16 cellular contexts compared by ENCODE assay signal in genomic region chr10:4059471-4060138, GRCh38.
DNase-seq lines count a peak whose midpoint lies in the region; ATAC-seq and TF ChIP-seq lines count a peak whose summit lies in the region.
"Had no signal": no experiment of that assay in that cellular context is flagged by ENCODE, and none has a peak within 500 bp of the region (broad histone marks: within the 10 kb centered on the region; RNA-seq: fewer than 3 reads in every experiment).

No MANE protein-coding gene starts in this region.

- H3K27me3 Mint-ChIP-seq in CD8-positive, alpha-beta memory T cell = no peaks in the 10 kb centered on the region
- no peaks in the 10 kb centered on the region for H3K27me3 Mint-ChIP-seq in activated CD4-positive, alpha-beta memory T cell treated with anti-CD3 and anti-CD28 coated beads for 36 hours
- no peaks in the 10 kb centered on the region for H3K27me3 Mint-ChIP-seq in naive B cell
- no peaks in the 10 kb centered on the region for H3K27me3 Mint-ChIP-seq in Calu3 (ENCODE audit: unreplicated experiment)
- H3K27me3 Mint-ChIP-seq: progenitor cell of endocrine pancreas had no signal

- CTCF ChIA-PET in CD8-positive, alpha-beta memory T cell (lab: Charles Lee) = interaction anchor here (1.1 kb wide), 1 partner anchor 15 kb away, joined by 3 read pairs; no protein-coding TSS in a partner anchor
- CTCF ChIA-PET in activated CD4-positive, alpha-beta memory T cell treated with anti-CD3 and anti-CD28 coated beads for 36 hours (lab: Charles Lee) = interaction anchor here (0.6 to 0.8 kb wide), 4 partner anchors 12 to 1375 kb away, joined by 3 read pairs; no protein-coding TSS in a partner anchor
- CTCF ChIA-PET in Calu3 (lab: Charles Lee) = no interaction called here

- H3K9me3 Mint-ChIP-seq in CD8-positive, alpha-beta memory T cell = no peaks in the 10 kb centered on the region
- H3K9me3 Mint-ChIP-seq in activated CD4-positive, alpha-beta memory T cell treated with anti-CD3 and anti-CD28 coated beads for 36 hours = no peaks in the 10 kb centered on the region
- H3K9me3 Mint-ChIP-seq in naive B cell (peaks cover 0 to 3% (median 0%) of the 10 kb centered on the region in 7 donors), Calu3 (ENCODE audit: low read depth, unreplicated experiment) (no peaks in the 10 kb centered on the region)

- H3K27ac Mint-ChIP-seq in CD8-positive, alpha-beta memory T cell = peak overlapping the region in 7 of 8 donors; percentile 68 to 98 (median 80)
- H3K27ac Mint-ChIP-seq in activated CD4-positive, alpha-beta memory T cell treated with anti-CD3 and anti-CD28 coated beads for 36 hours = no peak overlapping the region
- H3K27ac Mint-ChIP-seq in naive B cell (peak overlapping the region; percentile 35 to 89 (median 76)), Calu3 (ENCODE audit: unreplicated experiment) (no peak overlapping the region)
- H3K27ac Mint-ChIP-seq: progenitor cell of endocrine pancreas had no signal

- peak in 3 of 5 donors; percentile 9 to 58 (median 18) for DNase-seq in CD8-positive, alpha-beta memory T cell
- no peak for DNase-seq in activated CD4-positive, alpha-beta memory T cell treated with anti-CD3 and anti-CD28 coated beads for 36 hours
- peak; percentile 32 for DNase-seq in naive B cell
- no peak for DNase-seq in Calu3
- no peak for DNase-seq in activated CD4-positive, alpha-beta T cell treated with anti-CD3 and anti-CD28 coated beads, Interleukin-2, amount 50 U/mL, for 48 hours
- DNase-seq: activated CD4-positive, alpha-beta T cell treated with anti-CD3 and anti-CD28 coated beads for 48 hours; cortex of kidney; NCI-H187; NCI-H774; stimulated activated naive CD4-positive, alpha-beta T cell treated with Interleukin-2 at 50 U/mL for 16 hours had no signal

- ATAC-seq in HG03460 (IDR thresholded peaks at IDR 0.05; ENCODE audit: unreplicated experiment) (peak; percentile 65), naive B cell (ENCODE audit: low read depth in 2 of 2) (peak; percentile 82 to 94), GM18520 (IDR thresholded peaks at IDR 0.05; ENCODE audit: unreplicated experiment) (no peak), GM19467 (IDR thresholded peaks at IDR 0.05; ENCODE audit: unreplicated experiment) (no peak)

- H3K9me3 ChIP-seq in CD8-positive, alpha-beta memory T cell (ENCODE audit: low read length) = no peaks in the 10 kb centered on the region

- no peaks in the 10 kb centered on the region for H3K36me3 ChIP-seq in CD8-positive, alpha-beta memory T cell (ENCODE audit: insufficient read depth, low read length)
- H3K36me3 ChIP-seq: BLaER1 treated with 17β-estradiol and CSF1 and Interleukin-3, amounts not matched to agents 10 nM and 100 nM had no signal

- H3K27me3 ChIP-seq in CD8-positive, alpha-beta memory T cell (ENCODE audit: insufficient read depth, low read length, poor library complexity, severe bottlenecking) = no peaks in the 10 kb centered on the region
- H3K27me3 ChIP-seq: BLaER1 treated with 17β-estradiol and CSF1 and Interleukin-3, amounts not matched to agents 10 nM and 100 nM had no signal

- no TSS peak for BruUV-seq in Calu3 (replicated peaks; lab: Mats Ljungman, UMichigan)

- peaks cover 17 to 35% (median 29%) of the 10 kb centered on the region in 3 donors for H3K4me1 Mint-ChIP-seq in CD8-positive, alpha-beta memory T cell
- peaks cover 24% of the 10 kb centered on the region for H3K4me1 Mint-ChIP-seq in activated CD4-positive, alpha-beta memory T cell treated with anti-CD3 and anti-CD28 coated beads for 36 hours (ENCODE audit: low read depth)
- H3K4me1 Mint-ChIP-seq in naive B cell (peaks cover 7 to 23% (median 13%) of the 10 kb centered on the region in 3 donors), Calu3 (ENCODE audit: low read depth, unreplicated experiment) (no peaks in the 10 kb centered on the region)

- H3K4me1 ChIP-seq in CD8-positive, alpha-beta memory T cell (ENCODE audit: insufficient read depth, low read length) = peaks cover 22% of the 10 kb centered on the region

- no peaks in the 10 kb centered on the region for H3K36me3 Mint-ChIP-seq in CD8-positive, alpha-beta memory T cell
- H3K36me3 Mint-ChIP-seq in activated CD4-positive, alpha-beta memory T cell treated with anti-CD3 and anti-CD28 coated beads for 36 hours = no peaks in the 10 kb centered on the region
- H3K36me3 Mint-ChIP-seq in naive B cell = no peaks in the 10 kb centered on the region
- no peaks in the 10 kb centered on the region for H3K36me3 Mint-ChIP-seq in Calu3 (ENCODE audit: insufficient read depth, unreplicated experiment)

- H3K27ac ChIP-seq in CD8-positive, alpha-beta memory T cell (ENCODE audit: low read depth, low read length) = no peak overlapping the region
- H3K27ac ChIP-seq: BLaER1 treated with 17β-estradiol and CSF1 and Interleukin-3, amounts not matched to agents 10 nM and 100 nM; SK-N-MC had no signal

- no peak overlapping the region for H3K4me3 ChIP-seq in CD8-positive, alpha-beta memory T cell (ENCODE audit: low read length)
- H3K4me3 ChIP-seq: BLaER1 treated with 17β-estradiol and CSF1 and Interleukin-3, amounts not matched to agents 10 nM and 100 nM; SK-N-MC had no signal

- intact Hi-C loops in activated CD4-positive, alpha-beta memory T cell treated with anti-CD3 and anti-CD28 coated beads for 36 hours (cut with micrococcal nuclease) = no loop called here
- intact Hi-C loops in Calu3 (cut with micrococcal nuclease; ENCODE audit: unreplicated experiment) = no loop called here

- peak overlapping the region in 4 of 7 donors; percentile 40 to 65 (median 57) for H3K4me3 Mint-ChIP-seq in CD8-positive, alpha-beta memory T cell
- H3K4me3 Mint-ChIP-seq in activated CD4-positive, alpha-beta memory T cell treated with anti-CD3 and anti-CD28 coated beads for 36 hours = peak overlapping the region; percentile 1
- peak overlapping the region in 2 of 8 donors; percentile 61 to 77 for H3K4me3 Mint-ChIP-seq in naive B cell
- H3K4me3 Mint-ChIP-seq in Calu3 (ENCODE audit: low read depth, unreplicated experiment) = no peak overlapping the region

- POLR2A ChIA-PET in CD8-positive, alpha-beta memory T cell (lab: Charles Lee) = interaction anchor here (0.6 to 1.1 kb wide), 6 partner anchors 72 to 1992 kb away, joined by 3 to 9 read pairs (median 3); no protein-coding TSS in a partner anchor
- POLR2A ChIA-PET in activated CD4-positive, alpha-beta memory T cell treated with anti-CD3 and anti-CD28 coated beads for 36 hours (lab: Charles Lee) = interaction anchor here (0.6 to 0.8 kb wide), 3 partner anchors 71 to 415 kb away, joined by 3 to 4 read pairs (median 3); no protein-coding TSS in a partner anchor

- TF ChIP-seq CTCF in Calu3 (IDR thresholded peaks at IDR 0.05; ENCODE audit: unreplicated experiment) = no peak

Comparison
In these comparisons a context has a peak if more than half of its experiments do, and no peak if none do; other contexts are left out.
1. DNase-seq: peak in CD8-positive, alpha-beta memory T cell (3 of 5) and naive B cell (single experiment); none in activated CD4-positive, alpha-beta memory T cell treated with anti-CD3 and anti-CD28 coated beads for 36 hours (single experiment), Calu3 (single experiment) and activated CD4-positive, alpha-beta T cell treated with anti-CD3 and anti-CD28 coated beads, Interleukin-2, amount 50 U/mL, for 48 hours (0 of 2).
2. H3K27ac Mint-ChIP-seq: peak in CD8-positive, alpha-beta memory T cell (7 of 8) and naive B cell (6 of 6); none in activated CD4-positive, alpha-beta memory T cell treated with anti-CD3 and anti-CD28 coated beads for 36 hours (single experiment) and Calu3 (single experiment).
3. ATAC-seq: peak in HG03460 (single experiment) and naive B cell (2 of 2); none in GM18520 (single experiment) and GM19467 (single experiment).